Comparison of ENCODE assay signal across 22 cellular contexts in the genomic region with DNA sequence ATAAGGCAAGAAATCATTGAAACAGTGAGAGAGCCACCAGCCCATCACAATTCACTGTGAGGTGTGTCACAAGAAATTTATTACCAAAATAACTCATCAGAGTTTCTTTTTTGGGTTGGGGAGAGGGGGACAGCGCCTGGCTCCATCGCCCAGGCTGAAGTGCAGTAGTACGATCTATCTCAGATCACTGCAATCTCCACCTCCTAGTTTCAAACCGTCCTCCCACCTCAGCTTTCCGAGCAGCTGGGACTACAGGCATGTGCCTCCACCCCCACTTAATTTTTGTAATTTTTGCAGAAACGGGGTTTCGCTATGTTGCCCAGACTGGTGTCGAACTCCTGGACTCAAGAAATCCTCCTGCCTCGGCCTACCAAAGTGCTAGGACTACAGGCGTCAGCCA. TPM values are rescaled to one million over a fixed set of nuclear protein-coding genes. Genes with fewer than 3 reads are reported as not detected.
DNase-seq lines count a peak whose midpoint lies in the region; ATAC-seq and TF ChIP-seq lines count a peak whose summit lies in the region.
"Had no signal": no experiment of that assay in that cellular context is flagged by ENCODE, and none has a peak within 500 bp of the region (broad histone marks: within the 10 kb centered on the region; RNA-seq: fewer than 3 reads in every experiment).

No MANE protein-coding gene starts in this region.

- intact Hi-C loops in cardiac septum (cut with DNase I) (no loop called here), left ventricle myocardium superior (cut with micrococcal nuclease) (no loop called here), natural killer cell (cut with micrococcal nuclease) (loop anchor here (5.0 kb wide), 1 partner anchor 42 kb away; a partner anchor contains a TSS), A673 (cut with micrococcal nuclease; ENCODE audit: unreplicated experiment) (no loop called here)

- H3K4me1 ChIP-seq in A673 (ENCODE audit: insufficient read depth, low read length, poor library complexity, severe bottlenecking): no peaks in the 10 kb centered on the region
- H3K4me1 ChIP-seq: BE2C, Peyer's patch had no signal

- POLR2A ChIA-PET in A673 (lab: Charles Lee; ENCODE audit: low non-redundant PET): no interaction called here

- DNase-seq in T-helper 2 cell treated with Interferon-gamma antibody and Interleukin-4, amounts not matched to agents 5 μg/mL and 100 μg/mL, for 36 hours (ENCODE audit: low spot score): no peak
- no peak for DNase-seq in T-helper 2 cell
- DNase-seq in cardiac septum (ENCODE audit: low spot score): peak; percentile 1
- DNase-seq in left ventricle myocardium superior: no peak
- DNase-seq in natural killer cell: no peak
- DNase-seq in A673 (ENCODE audit: low spot score): no peak
- DNase-seq in NCI-H226: no peak
- no peak for DNase-seq in NCI-H2081 treated with DMSO at 0.1 percent for 48 hours (lab: John Stamatoyannopoulos, UW)
- DNase-seq: 8988T; BE2C; Calu3; CD4-positive, CD25-positive, alpha-beta regulatory T cell; GF-D8; H9; NCI-H1092; NCI-H1436 treated with DMSO at 0.1 percent for 48 hours; NCI-H2081; NK-92 treated with Interleukin-12 subunit alpha and Interleukin-12 subunit beta, amount 100 ng/mL, for 24 hours had no signal

- peak overlapping the region; percentile 43 for H3K27ac Mint-ChIP-seq in T-helper 2 cell treated with Interferon-gamma antibody and Interleukin-4, amounts not matched to agents 5 μg/mL and 100 μg/mL, for 36 hours
- H3K27ac Mint-ChIP-seq in natural killer cell: peak overlapping the region; percentile 80 to 81
- H3K27ac Mint-ChIP-seq: IgD-negative memory B cell had no signal

- TF ChIP-seq CTCF in natural killer cell (IDR thresholded peaks at IDR 0.05) (no peak), A673 (conservative IDR thresholded peaks at IDR 0.05; ENCODE audit: low read depth, low read length) (no peak)

- no peaks in the 10 kb centered on the region for H3K36me3 Mint-ChIP-seq in T-helper 2 cell treated with Interferon-gamma antibody and Interleukin-4, amounts not matched to agents 5 μg/mL and 100 μg/mL, for 36 hours (ENCODE audit: low read depth)
- H3K36me3 Mint-ChIP-seq in natural killer cell: no peaks in the 10 kb centered on the region
- H3K36me3 Mint-ChIP-seq: CD4-positive, CD25-positive, alpha-beta regulatory T cell had no signal

- no peaks in the 10 kb centered on the region for H3K27me3 ChIP-seq in A673 (replicated peaks; ENCODE audit: insufficient read depth, low read depth, low read length, poor library complexity)
- H3K27me3 ChIP-seq: BE2C, Peyer's patch had no signal

- H3K4me3 ChIP-seq in A673 (ENCODE audit: low read depth, low read length, poor library complexity, severe bottlenecking): no peak overlapping the region
- H3K4me3 ChIP-seq: Peyer's patch had no signal

- H3K36me3 ChIP-seq in A673 (ENCODE audit: insufficient read depth, low read length, poor library complexity, severe bottlenecking): no peaks in the 10 kb centered on the region
- H3K36me3 ChIP-seq: BE2C, Peyer's patch had no signal

- peaks cover 2% of the 10 kb centered on the region for H3K27me3 Mint-ChIP-seq in T-helper 2 cell treated with Interferon-gamma antibody and Interleukin-4, amounts not matched to agents 5 μg/mL and 100 μg/mL, for 36 hours (ENCODE audit: low read depth)
- no peaks in the 10 kb centered on the region for H3K27me3 Mint-ChIP-seq in natural killer cell (ENCODE audit: low read depth in 2 of 2)

- ATAC-seq in left ventricle myocardium superior (no peak), natural killer cell (no peak)

- no peaks in the 10 kb centered on the region for H3K9me3 Mint-ChIP-seq in T-helper 2 cell treated with Interferon-gamma antibody and Interleukin-4, amounts not matched to agents 5 μg/mL and 100 μg/mL, for 36 hours
- H3K9me3 Mint-ChIP-seq in natural killer cell: no peaks in the 10 kb centered on the region
- H3K9me3 Mint-ChIP-seq: H9 had no signal

- BruUV-seq in A673 (replicated peaks; lab: Mats Ljungman, UMichigan): no TSS peak

- H3K4me3 Mint-ChIP-seq in T-helper 2 cell treated with Interferon-gamma antibody and Interleukin-4, amounts not matched to agents 5 μg/mL and 100 μg/mL, for 36 hours: no peak overlapping the region
- H3K4me3 Mint-ChIP-seq in natural killer cell: peak overlapping the region; percentile 52
- H3K4me3 Mint-ChIP-seq: CD4-positive, CD25-positive, alpha-beta regulatory T cell; H9; IgD-negative memory B cell had no signal

- no peaks in the 10 kb centered on the region for H3K9me3 ChIP-seq in A673 (ENCODE audit: low read depth, low read length, poor library complexity, severe bottlenecking)
- H3K9me3 ChIP-seq: BE2C, Peyer's patch had no signal

- peaks cover 30% of the 10 kb centered on the region for H3K4me1 Mint-ChIP-seq in T-helper 2 cell treated with Interferon-gamma antibody and Interleukin-4, amounts not matched to agents 5 μg/mL and 100 μg/mL, for 36 hours (ENCODE audit: low read depth)
- H3K4me1 Mint-ChIP-seq in natural killer cell: peaks cover 39 to 47% of the 10 kb centered on the region in 2 donors

- no peak overlapping the region for H3K27ac ChIP-seq in A673 (ENCODE audit: low read depth, low read length, poor library complexity, severe bottlenecking)
- H3K27ac ChIP-seq: Peyer's patch had no signal

- CTCF ChIA-PET in A673 (lab: Charles Lee): no interaction called here

RNA-seq across cellular contexts. Expression of a gene that starts 3.6 kb away (rescaled TPM):
- total RNA-seq in cardiac septum (not detected), left ventricle myocardium superior (not detected), natural killer cell (1 to 10 TPM in 1 of 3 donors, under 1 TPM in 1, not detected in 1; 0.33 to 1.4 TPM), A673 (2021) (not detected in 2 replicates)
- total RNA-seq: CD4-positive, CD25-positive, alpha-beta regulatory T cell; H9; LHCN-M2; NCI-H460; Peyer's patch had no signal

RNA-seq across cellular contexts. Expression of a gene that starts 20.8 kb away (rescaled TPM):
- total RNA-seq in cardiac septum (0.27 TPM), left ventricle myocardium superior (0.35 TPM), natural killer cell (10 to 100 TPM in 1 of 3 donors, 1 to 10 TPM in 2; 5.9 to 12.5 (median 6.9) TPM), A673 (2021) (3.7 and 5.0 TPM in 2 replicates)
- total RNA-seq: LHCN-M2 had no signal

RNA-seq across cellular contexts. Expression of a gene that starts 31.6 kb away (rescaled TPM):
- total RNA-seq in cardiac septum: not detected
- total RNA-seq in left ventricle myocardium superior: not detected
- total RNA-seq in natural killer cell: not detected
- total RNA-seq in A673 (2021): not detected in 2 replicates
- total RNA-seq: Calu3; CD4-positive, CD25-positive, alpha-beta regulatory T cell; H9; LHCN-M2; NCI-H460; Peyer's patch had no signal

RNA-seq across cellular contexts. Expression of a gene that starts 36.0 kb away (rescaled TPM):
- total RNA-seq in cardiac septum (17.5 TPM), left ventricle myocardium superior (18.5 TPM), natural killer cell (100 to 1,000 TPM; 315 to 331 (median 329) TPM), A673 (2021) (0.55 TPM in 1 of 2 replicates, not detected in the other)
- total RNA-seq: Calu3, H9, LHCN-M2, NCI-H460 had no signal

RNA-seq across cellular contexts. Expression of a gene that starts 42.4 kb away (rescaled TPM):
- total RNA-seq in cardiac septum (65.8 TPM), left ventricle myocardium superior (50.7 TPM), natural killer cell (10 to 100 TPM; 67.8 to 80.8 (median 78.9) TPM), A673 (2021) (157 and 168 TPM in 2 replicates)
